Comparison of ENCODE assay signal across 1 cellular context in the genomic region with DNA sequence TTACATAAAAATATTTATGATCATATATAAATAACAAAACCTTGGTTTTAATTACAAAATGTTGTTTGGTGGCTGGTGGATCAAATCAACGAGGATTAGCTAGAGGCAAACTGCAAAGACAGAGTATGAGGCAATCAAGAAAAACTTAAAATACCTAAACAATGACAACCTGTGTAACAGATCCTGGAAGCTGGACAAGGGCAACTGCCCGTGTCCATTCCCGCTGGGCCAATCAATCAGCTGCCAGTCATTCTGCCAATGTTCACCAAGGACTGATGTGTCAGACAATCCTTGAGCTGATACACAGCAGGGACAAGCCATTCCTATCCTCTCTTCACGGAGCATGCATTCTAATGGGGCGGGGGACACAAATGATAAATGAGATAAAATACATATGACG.
TF ChIP-seq lines count a peak whose summit lies in the region.

No MANE protein-coding gene starts in this region.

TF ChIP-seq in HepG2, 621 proteins besides CTCF, POLR2A, EP300 and RAD21:
- TF ChIP-seq ZZZ3 (CRISPR knock-in tag; IDR thresholded peaks at IDR 0.05; ENCODE audit: borderline replicate concordance): no peak
- peak; percentile 30; the same call in 1 of the 2 replicates for TF ChIP-seq CEBPB (IDR thresholded peaks at IDR 0.05; ENCODE audit: borderline replicate concordance, low read depth, low read length)
- peak; percentile 13; the same call in 1 of the 2 replicates for TF ChIP-seq SAP130 (CRISPR knock-in tag; IDR thresholded peaks at IDR 0.05; ENCODE audit: low read depth)
